Comparison of ENCODE assay signal across 8 cellular contexts in genomic region chr7:21945374-21946227, GRCh38. TPM values are rescaled to one million over a fixed set of nuclear protein-coding genes. Genes with fewer than 3 reads are reported as not detected.
DNase-seq lines count a peak whose midpoint lies in the region; ATAC-seq and TF ChIP-seq lines count a peak whose summit lies in the region.

Gene CDCA7L, minus strand, starts transcription at chr7:21945899. Its CDS starts 95 bp downstream, at chr7:21945804.

- H3K27me3 ChIP-seq in dorsolateral prefrontal cortex, result peaks cover 0 to 36% (median 7%) of the 10 kb centered on the region in 45 donors

- WGBS in lower leg skin, 2 donors, result 0 to 1% methylated on average over 11 to 50 of the region's 86 CpGs

- H3K27ac Mint-ChIP-seq in activated CD4-positive, alpha-beta T cell treated with anti-CD3 and anti-CD28 coated beads, Interleukin-2, amount 10 ng/mL, durations not matched to agents 7 days and 5 days, result peak within 1 kb of the TSS; percentile 90

- peak within 1 kb of the TSS; percentile 89 for H3K4me3 Mint-ChIP-seq in activated CD4-positive, alpha-beta T cell treated with anti-CD3 and anti-CD28 coated beads, Interleukin-2, amount 10 ng/mL, durations not matched to agents 7 days and 5 days

- peaks cover 13% of the 10 kb centered on the region for H3K27me3 Mint-ChIP-seq in activated CD4-positive, alpha-beta T cell treated with anti-CD3 and anti-CD28 coated beads, Interleukin-2, amount 10 ng/mL, durations not matched to agents 7 days and 5 days

- no peaks in the 10 kb centered on the region for H3K9me3 Mint-ChIP-seq in activated CD4-positive, alpha-beta T cell treated with anti-CD3 and anti-CD28 coated beads, Interleukin-2, amount 10 ng/mL, durations not matched to agents 7 days and 5 days

- CTCF ChIA-PET in activated CD4-positive, alpha-beta T cell treated with anti-CD3 and anti-CD28 coated beads, Interleukin-2, amount 10 ng/mL, durations not matched to agents 7 days and 5 days (lab: Charles Lee), result interaction anchor here (1.1 to 1.3 kb wide), 2 partner anchors 18 to 19 kb away, joined by 4 to 6 read pairs; no protein-coding TSS in a partner anchor

- DNase-seq in AG09309 (ENCODE audit: low read depth), result no peak
- DNase-seq in NCI-H2227 (lab: John Stamatoyannopoulos, UW; ENCODE audit: unreplicated experiment), result peak; percentile 86
- peak; percentile 71 for DNase-seq in activated CD4-positive, alpha-beta T cell treated with anti-CD3 and anti-CD28 coated beads, Interleukin-2, amount 10 ng/mL, durations not matched to agents 7 days and 5 days
- DNase-seq in dorsolateral prefrontal cortex, result peak; percentile 35 to 76 (median 57)
- DNase-seq in lower leg skin (ENCODE audit: low spot score in 2 of 2), result peak; percentile 33 to 95
- DNase-seq in stimulated activated CD4-positive, alpha-beta T cell treated with anti-CD3 and anti-CD28 coated beads, TNF-alpha, amount 100 ng/mL, for 1 hour (ENCODE audit: low read depth in 3 of 3, low spot score in 1 of 3), result peak in 2 of 3 donors; percentile 8 to 50

- peaks cover 22% of the 10 kb centered on the region for H3K36me3 Mint-ChIP-seq in activated CD4-positive, alpha-beta T cell treated with anti-CD3 and anti-CD28 coated beads, Interleukin-2, amount 10 ng/mL, durations not matched to agents 7 days and 5 days (ENCODE audit: low read depth)

- POLR2A ChIA-PET in activated CD4-positive, alpha-beta T cell treated with anti-CD3 and anti-CD28 coated beads, Interleukin-2, amount 10 ng/mL, durations not matched to agents 7 days and 5 days (lab: Charles Lee), result interaction anchor here (0.7 kb wide), 1 partner anchor 229 kb away, joined by 7 read pairs; no protein-coding TSS in a partner anchor

- intact Hi-C loops in dorsolateral prefrontal cortex (cut with DNase I) (loop anchor here (5.0 to 10.0 kb wide), 4 partner anchors 137 to 171 kb away; no protein-coding TSS in a partner anchor), lower leg skin (cut with DNase I; ENCODE audit: low total_unique reads) (no loop called here)

- H3K4me1 Mint-ChIP-seq in activated CD4-positive, alpha-beta T cell treated with anti-CD3 and anti-CD28 coated beads, Interleukin-2, amount 10 ng/mL, durations not matched to agents 7 days and 5 days, result peaks cover 68% of the 10 kb centered on the region

- ATAC-seq in GM18907 (IDR thresholded peaks at IDR 0.05; ENCODE audit: unreplicated experiment) (peak; percentile 92), HG03135 (IDR thresholded peaks at IDR 0.05; ENCODE audit: unreplicated experiment) (peak; percentile 83)

- peak within 1 kb of the TSS in 49 of 59 donors; percentile 19 to 88 (median 67) for H3K27ac ChIP-seq in dorsolateral prefrontal cortex

- H3K4me3 ChIP-seq in AG09309 (ENCODE audit: control insufficient read depth, low read depth, low read length) (peak within 1 kb of the TSS; percentile 86), dorsolateral prefrontal cortex (peak within 1 kb of the TSS; percentile 41 to 85 (median 70)), lower leg skin (ENCODE audit: low read depth, poor library complexity, severe bottlenecking) (peak within 1 kb of the TSS; percentile 18)

- TF ChIP-seq POLR2A in lower leg skin (IDR thresholded peaks at IDR 0.05), result no peak

- TF ChIP-seq CTCF in AG09309 (IDR thresholded peaks at IDR 0.05; ENCODE audit: control insufficient read depth, insufficient read depth, low read depth, low read length, missing control alignments) (no peak), dorsolateral prefrontal cortex (IDR thresholded peaks at IDR 0.05 in 54 of 56, conservative IDR thresholded peaks at IDR 0.05 in 2 of 56; ENCODE audit: low read depth in 1 of 56, partially characterized antibody in 56 of 56) (peak in 12 of 56 donors; percentile 3 to 33 (median 18)), lower leg skin (IDR thresholded peaks at IDR 0.05) (no peak)

RNA-seq across cellular contexts. Expression of gene CDCA7L, which starts in this region (rescaled TPM):
- 10 to 100 TPM; 61.8 to 69.2 TPM for total RNA-seq in activated CD4-positive, alpha-beta T cell treated with anti-CD3 and anti-CD28 coated beads, Interleukin-2, amount 10 ng/mL, durations not matched to agents 7 days and 5 days
- 10 to 100 TPM in 69 of 120 experiments, 1 to 10 TPM in 51; 4.7 to 28.4 (median 10.8) TPM for total RNA-seq in dorsolateral prefrontal cortex
- 100 to 1,000 TPM in 1 of 4 donors, 10 to 100 TPM in 3; 29.2 to 129 (median 74.9) TPM for total RNA-seq in lower leg skin

Comparison
In these comparisons a context has a peak if more than half of its experiments do, and no peak if none do; other contexts are left out.
1. H3K4me3 ChIP-seq: peak in every context shown above with its lines; median percentile 86 in AG09309; 70 in dorsolateral prefrontal cortex; 18 in lower leg skin.